10 cellular contexts compared by ENCODE assay signal in the genomic region with DNA sequence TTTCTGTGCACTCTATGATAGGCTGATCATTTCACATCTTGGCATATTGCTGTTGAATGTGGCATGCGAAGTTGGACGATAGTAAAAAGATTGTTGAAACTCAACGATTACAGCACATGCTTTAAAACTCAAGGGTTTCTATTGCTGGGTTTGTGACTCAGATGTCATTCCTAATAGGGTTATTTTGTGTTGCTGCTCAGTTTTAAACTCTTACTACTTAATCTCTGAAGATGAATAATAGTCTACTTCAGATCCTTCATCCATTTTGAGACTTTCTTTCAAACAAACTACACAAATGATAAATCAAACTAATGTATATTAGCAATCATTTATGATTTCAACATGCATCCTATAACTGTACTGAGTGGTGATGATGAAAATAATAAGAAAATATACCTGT.
A peak's percentile ranks its signal among the peaks of the same experiment; 100 is the strongest.
DNase-seq lines count a peak whose midpoint lies in the region; ATAC-seq and TF ChIP-seq lines count a peak whose summit lies in the region.
"Had no signal": no experiment of that assay in that cellular context is flagged by ENCODE, and none has a peak within 500 bp of the region (broad histone marks: within the 10 kb centered on the region; RNA-seq: fewer than 3 reads in every experiment).

No MANE protein-coding gene starts in this region.

- DNase-seq in SKM-1 treated with dmso at 0.1 percent for 144 hours (lab: John Stamatoyannopoulos, UW; ENCODE audit: unreplicated experiment) (peak; percentile 13), SKM-1 (lab: John Stamatoyannopoulos, UW; ENCODE audit: unreplicated experiment) (no peak), SIG-M5 treated with dmso at 0.1 percent for 504 hours (lab: John Stamatoyannopoulos, UW; ENCODE audit: unreplicated experiment) (peak; percentile 87), fibroblast of peridontal ligament (ENCODE audit: extremely low read depth) (peak; percentile 35), stromal cell of bone marrow (ENCODE audit: low read depth) (peak; percentile 76), DMS53 (lab: John Stamatoyannopoulos, UW) (no peak), testis (no peak)
- DNase-seq: activated effector memory CD4-positive, alpha-beta T cell treated with Interleukin-2 at 50 U/mL for 16 hours; stimulated activated CD4-positive, alpha-beta T cell treated with anti-CD3 and anti-CD28 coated beads, Interleukin-15, amount 100 ng/mL, for 24 hours had no signal

- TF ChIP-seq POLR2A in testis (IDR thresholded peaks at IDR 0.05) = no peak

- no peaks in the 10 kb centered on the region for H3K36me3 ChIP-seq in testis (ENCODE audit: low read depth, missing control alignments)

- no peaks in the 10 kb centered on the region for H3K4me1 ChIP-seq in testis

- H3K9me3 ChIP-seq in testis = no peaks in the 10 kb centered on the region

- no peak overlapping the region for H3K27ac ChIP-seq in testis

- H3K27me3 ChIP-seq in testis = no peaks in the 10 kb centered on the region

- H3K4me3 ChIP-seq in testis = no peak overlapping the region

- ATAC-seq in GM21423 (IDR thresholded peaks at IDR 0.05; ENCODE audit: unreplicated experiment) = no peak

- no peak for TF ChIP-seq CTCF in testis (IDR thresholded peaks at IDR 0.05)

- 73 to 83% methylated on average over 3 of the region's 3 CpGs for WGBS in testis, 2 donors

- intact Hi-C loops in testis (cut with DNase I; ENCODE audit: low total_unique reads) = no loop called here

Comparison
In these comparisons a context has a peak if more than half of its experiments do, and no peak if none do; other contexts are left out.
1. DNase-seq: peak in SKM-1 treated with dmso at 0.1 percent for 144 hours (single experiment), SIG-M5 treated with dmso at 0.1 percent for 504 hours (single experiment), fibroblast of peridontal ligament (single experiment) and stromal cell of bone marrow (single experiment); none in SKM-1 (single experiment), DMS53 (single experiment) and testis (single experiment).